Comparison of ENCODE assay signal across 9 cellular contexts in genomic region chr14:54627718-54628345, GRCh38.
DNase-seq lines count a peak whose midpoint lies in the region; ATAC-seq and TF ChIP-seq lines count a peak whose summit lies in the region.
"Had no signal": no experiment of that assay in that cellular context is flagged by ENCODE, and none has a peak within 500 bp of the region (broad histone marks: within the 10 kb centered on the region; RNA-seq: fewer than 3 reads in every experiment).

No MANE protein-coding gene starts in this region.

- ATAC-seq in GM18873 (IDR thresholded peaks at IDR 0.05; ENCODE audit: low FRiP score, unreplicated experiment) = peak; percentile 64
- ATAC-seq in HG02973 (IDR thresholded peaks at IDR 0.05; ENCODE audit: unreplicated experiment) = peak; percentile 75
- peak; percentile 66 for ATAC-seq in upper lobe of right lung

- H3K9me3 ChIP-seq in upper lobe of right lung = no peaks in the 10 kb centered on the region

- no peaks in the 10 kb centered on the region for H3K27me3 ChIP-seq in upper lobe of right lung

- H3K27ac ChIP-seq in upper lobe of right lung = peak overlapping the region; percentile 74
- H3K27ac ChIP-seq: VCaP had no signal

- peaks cover 46% of the 10 kb centered on the region for H3K4me1 ChIP-seq in upper lobe of right lung

- no peak for TF ChIP-seq CTCF in WI38 (IDR thresholded peaks at IDR 0.05; ENCODE audit: low read depth, low read length)
- no peak for TF ChIP-seq CTCF in upper lobe of right lung (IDR thresholded peaks at IDR 0.05)

- DNase-seq in epidermal melanocyte (ENCODE audit: insufficient read length, low spot score) = peak; percentile 80
- DNase-seq in myocyte (ENCODE audit: low read depth) = peak; percentile 87
- DNase-seq in upper lobe of right lung = no peak
- DNase-seq in retina = no peak
- DNase-seq in DMS79 treated with DMSO at 0.1 percent for 48 hours (lab: John Stamatoyannopoulos, UW) = no peak

- no peaks in the 10 kb centered on the region for H3K36me3 ChIP-seq in upper lobe of right lung

- H3K4me3 ChIP-seq in WI38 (ENCODE audit: low read depth, low read length) (peak overlapping the region; percentile 37), upper lobe of right lung (peak overlapping the region; percentile 20)

- intact Hi-C loops in upper lobe of right lung (cut with DNase I) = no loop called here

Comparison
In these comparisons a context has a peak if more than half of its experiments do, and no peak if none do; other contexts are left out.
1. DNase-seq: peak in epidermal melanocyte (single experiment) and myocyte (single experiment); none in upper lobe of right lung (single experiment), retina (single experiment) and DMS79 treated with DMSO at 0.1 percent for 48 hours (single experiment).
2. Peak in every context shown above with its lines, with median percentiles within 50 percentile points of each other: ATAC-seq.